14 cellular contexts compared by ENCODE assay signal in the genomic region with DNA sequence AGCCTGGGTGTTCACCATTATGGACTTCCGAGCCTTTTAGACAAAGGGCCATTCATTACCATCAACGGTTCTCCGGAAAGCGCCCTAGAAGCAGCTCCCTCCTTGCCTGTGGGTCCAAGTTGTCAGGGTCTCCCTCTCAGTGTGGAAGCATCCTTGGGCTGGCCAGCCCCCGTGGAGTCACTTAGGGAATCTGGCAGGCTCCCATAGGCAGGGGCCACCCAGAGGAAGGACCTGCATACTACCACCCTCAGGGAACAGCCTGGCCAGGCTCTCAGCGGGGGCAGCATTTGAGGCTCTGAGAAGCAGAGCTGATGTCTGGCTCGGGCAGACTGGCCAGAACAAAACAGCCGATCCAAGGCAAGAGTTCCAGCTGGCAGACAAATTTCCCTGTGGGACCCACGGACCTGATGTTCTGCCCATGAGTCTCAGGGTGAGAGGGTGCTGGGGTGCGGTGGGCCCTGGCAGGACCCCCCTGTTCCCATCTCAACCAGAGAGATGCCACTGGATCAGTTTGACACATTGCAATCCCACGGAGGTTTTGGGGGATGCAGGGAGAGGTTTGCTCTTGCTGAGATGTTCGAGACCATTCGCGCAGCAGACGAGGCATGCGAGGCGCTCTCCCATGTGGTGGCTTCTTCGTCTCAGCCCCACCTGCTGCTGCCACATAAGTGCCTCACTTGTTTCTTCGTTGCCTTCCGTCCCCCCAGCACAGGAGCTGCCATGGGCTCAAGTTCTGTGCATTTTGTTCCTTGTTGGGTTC. TPM values are rescaled to one million over a fixed set of nuclear protein-coding genes. Genes with fewer than 3 reads are reported as not detected.
A peak's percentile ranks its signal among the peaks of the same experiment; 100 is the strongest.
DNase-seq lines count a peak whose midpoint lies in the region; ATAC-seq and TF ChIP-seq lines count a peak whose summit lies in the region.
"Had no signal": no experiment of that assay in that cellular context is flagged by ENCODE, and none has a peak within 500 bp of the region (broad histone marks: within the 10 kb centered on the region; RNA-seq: fewer than 3 reads in every experiment).

No MANE protein-coding gene starts in this region.

- H3K4me3 ChIP-seq in GM23338 (no peak overlapping the region), sigmoid colon (no peak overlapping the region), upper lobe of right lung (no peak overlapping the region)
- H3K4me3 ChIP-seq in naive thymus-derived CD4-positive, alpha-beta T cell (ENCODE audit: low read length) = no peak overlapping the region
- H3K4me3 ChIP-seq: BLaER1, MG63, SJSA1 had no signal

- H3K27me3 ChIP-seq in GM23338 (ENCODE audit: insufficient read depth) (no peaks in the 10 kb centered on the region), sigmoid colon (no peaks in the 10 kb centered on the region), upper lobe of right lung (no peaks in the 10 kb centered on the region)
- H3K27me3 ChIP-seq in naive thymus-derived CD4-positive, alpha-beta T cell (ENCODE audit: control insufficient read depth in 2 of 2, insufficient read depth in 2 of 2, low read length in 2 of 2) = no peaks in the 10 kb centered on the region
- H3K27me3 ChIP-seq: BLaER1, MG63, SJSA1 had no signal

- H3K4me3 Mint-ChIP-seq in GM23338 = no peak overlapping the region
- H3K4me3 Mint-ChIP-seq in naive thymus-derived CD4-positive, alpha-beta T cell = no peak overlapping the region

- H3K4me1 ChIP-seq in GM23338 (ENCODE audit: insufficient read depth) (no peaks in the 10 kb centered on the region), sigmoid colon (peaks cover 0 to 14% (median 10%) of the 10 kb centered on the region in 4 donors), upper lobe of right lung (no peaks in the 10 kb centered on the region)
- H3K4me1 ChIP-seq in naive thymus-derived CD4-positive, alpha-beta T cell (ENCODE audit: control insufficient read depth in 2 of 2, insufficient read depth in 2 of 2, low read length in 2 of 2) = no peaks in the 10 kb centered on the region
- H3K4me1 ChIP-seq: BLaER1 had no signal

- no peak for DNase-seq in GM23338 (ENCODE audit: low spot score)
- peak; percentile 5 for DNase-seq in SK-MEL-5 (ENCODE audit: low read depth, low spot score)
- peak; percentile 85 for DNase-seq in mesenteric fat pad (ENCODE audit: low spot score)
- peak; percentile 55 for DNase-seq in sigmoid colon
- DNase-seq in upper lobe of right lung = no peak
- DNase-seq in naive thymus-derived CD4-positive, alpha-beta T cell = no peak
- DNase-seq: DMS153, MG63, NCI-H1105, NCI-H187, NCI-H446 treated with DMSO at 0.1 percent for 48 hours had no signal

- no peak for TF ChIP-seq POLR2A in sigmoid colon (IDR thresholded peaks at IDR 0.05)

- peaks cover 5% of the 10 kb centered on the region for H3K27me3 Mint-ChIP-seq in GM23338 (ENCODE audit: insufficient read depth, low read depth, poor library complexity)
- no peaks in the 10 kb centered on the region for H3K27me3 Mint-ChIP-seq in naive thymus-derived CD4-positive, alpha-beta T cell

- no peaks in the 10 kb centered on the region for H3K9me3 Mint-ChIP-seq in GM23338
- H3K9me3 Mint-ChIP-seq in naive thymus-derived CD4-positive, alpha-beta T cell = no peaks in the 10 kb centered on the region

- H3K9me2 ChIP-seq in GM23338 (ENCODE audit: insufficient read depth) = no peaks in the 10 kb centered on the region

- H2AFZ ChIP-seq in GM23338 = no peak overlapping the region

- no peak for TF ChIP-seq CTCF in GM23338 (conservative IDR thresholded peaks at IDR 0.05; ENCODE audit: low read depth in 2 of 2)
- TF ChIP-seq CTCF in sigmoid colon (IDR thresholded peaks at IDR 0.05) = no peak
- no peak for TF ChIP-seq CTCF in upper lobe of right lung (IDR thresholded peaks at IDR 0.05)

- H3K4me2 ChIP-seq in GM23338 = no peak overlapping the region
- H3K4me2 ChIP-seq: BLaER1 had no signal

- WGBS in sigmoid colon, 2 donors = 78 to 81% methylated on average over 20 of the region's 20 CpGs

- H3K9me3 ChIP-seq in sigmoid colon (no peaks in the 10 kb centered on the region), upper lobe of right lung (no peaks in the 10 kb centered on the region)
- no peaks in the 10 kb centered on the region for H3K9me3 ChIP-seq in naive thymus-derived CD4-positive, alpha-beta T cell (ENCODE audit: control insufficient read depth in 2 of 3, low read length in 3 of 3)
- H3K9me3 ChIP-seq: BLaER1, MG63, SJSA1 had no signal

- CTCF ChIA-PET in naive thymus-derived CD4-positive, alpha-beta T cell (lab: Charles Lee) = interaction anchor here (0.5 kb wide), 1 partner anchor 173 kb away, joined by 5 read pairs; no protein-coding TSS in a partner anchor

- POLR2A ChIA-PET in naive thymus-derived CD4-positive, alpha-beta T cell (lab: Charles Lee) = no interaction called here

- no peaks in the 10 kb centered on the region for H3K36me3 Mint-ChIP-seq in GM23338 (ENCODE audit: low read depth)
- no peaks in the 10 kb centered on the region for H3K36me3 Mint-ChIP-seq in naive thymus-derived CD4-positive, alpha-beta T cell

- in situ Hi-C loops in SK-MEL-5 (cut with HindIII; ENCODE audit: low pct_unique_long_range_greater_than_20kb, low sequenced_read_pairs) = no loop called here

- no peaks in the 10 kb centered on the region; the same call in 2 of the 3 replicates for H3K4me1 Mint-ChIP-seq in GM23338
- H3K4me1 Mint-ChIP-seq in naive thymus-derived CD4-positive, alpha-beta T cell = peaks cover 0 to under 1% (median 0%) of the 10 kb centered on the region in 7 donors

- ATAC-seq in GM23338 = peak; percentile 50
- ATAC-seq in upper lobe of right lung = no peak
- no peak for ATAC-seq in HG02870 (IDR thresholded peaks at IDR 0.05; ENCODE audit: unreplicated experiment)
- ATAC-seq in naive thymus-derived CD4-positive, alpha-beta T cell = no peak

- no peaks in the 10 kb centered on the region for H4K20me1 ChIP-seq in GM23338 (replicated peaks; ENCODE audit: insufficient read depth)
- H4K20me1 ChIP-seq: BLaER1 had no signal

- H3K36me3 ChIP-seq in GM23338 (ENCODE audit: insufficient read depth) (no peaks in the 10 kb centered on the region), sigmoid colon (no peaks in the 10 kb centered on the region), upper lobe of right lung (no peaks in the 10 kb centered on the region)
- H3K36me3 ChIP-seq in naive thymus-derived CD4-positive, alpha-beta T cell (ENCODE audit: control insufficient read depth in 2 of 3, insufficient read depth in 3 of 3, low read length in 3 of 3) = no peaks in the 10 kb centered on the region
- H3K36me3 ChIP-seq: BLaER1, MG63, SJSA1 had no signal

- H3F3A ChIP-seq in GM23338 (replicated peaks; ENCODE audit: low read depth) = no peaks in the 10 kb centered on the region

- H3K27ac Mint-ChIP-seq in GM23338 = no peak overlapping the region
- H3K27ac Mint-ChIP-seq in naive thymus-derived CD4-positive, alpha-beta T cell = no peak overlapping the region

- intact Hi-C loops in sigmoid colon (cut with DNase I) (no loop called here), upper lobe of right lung (cut with DNase I) (no loop called here)
- intact Hi-C loops in naive thymus-derived CD4-positive, alpha-beta T cell (cut with micrococcal nuclease) = no loop called here

- TF ChIP-seq EP300 in sigmoid colon (IDR thresholded peaks at IDR 0.05) = no peak

- H3K27ac ChIP-seq in GM23338 (ENCODE audit: low read depth) (no peak overlapping the region), sigmoid colon (no peak overlapping the region), upper lobe of right lung (no peak overlapping the region)
- no peak overlapping the region for H3K27ac ChIP-seq in naive thymus-derived CD4-positive, alpha-beta T cell (ENCODE audit: low read depth, low read length)
- H3K27ac ChIP-seq: BLaER1, SJSA1 had no signal

- no peaks in the 10 kb centered on the region for H3K79me2 ChIP-seq in GM23338 (replicated peaks; ENCODE audit: insufficient read depth)

TF ChIP-seq in GM23338, 12 proteins besides CTCF, POLR2A, EP300 and RAD21 (continues in another document):
- TF ChIP-seq, protein P1, sequence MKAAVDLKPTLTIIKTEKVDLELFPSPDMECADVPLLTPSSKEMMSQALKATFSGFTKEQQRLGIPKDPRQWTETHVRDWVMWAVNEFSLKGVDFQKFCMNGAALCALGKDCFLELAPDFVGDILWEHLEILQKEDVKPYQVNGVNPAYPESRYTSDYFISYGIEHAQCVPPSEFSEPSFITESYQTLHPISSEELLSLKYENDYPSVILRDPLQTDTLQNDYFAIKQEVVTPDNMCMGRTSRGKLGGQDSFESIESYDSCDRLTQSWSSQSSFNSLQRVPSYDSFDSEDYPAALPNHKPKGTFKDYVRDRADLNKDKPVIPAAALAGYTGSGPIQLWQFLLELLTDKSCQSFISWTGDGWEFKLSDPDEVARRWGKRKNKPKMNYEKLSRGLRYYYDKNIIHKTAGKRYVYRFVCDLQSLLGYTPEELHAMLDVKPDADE (IDR thresholded peaks at IDR 0.05) = no peak
- TF ChIP-seq CREB1 (CRISPR knock-in tag; IDR thresholded peaks at IDR 0.05; ENCODE audit: low read depth) (no peak), POLR2AphosphoS5 (IDR thresholded peaks at IDR 0.05; ENCODE audit: low read depth) (no peak), JUNB (IDR thresholded peaks at IDR 0.05; ENCODE audit: unreplicated experiment) (no peak), EZH2 (IDR thresholded peaks at IDR 0.05; ENCODE audit: low read depth, unreplicated experiment) (no peak), NANOG (IDR thresholded peaks at IDR 0.05; ENCODE audit: borderline replicate concordance) (no peak), STAT1 (IDR thresholded peaks at IDR 0.05; ENCODE audit: unreplicated experiment) (no peak), ZNF114 (CRISPR knock-in tag; IDR thresholded peaks at IDR 0.05) (no peak), EZH2phosphoT487 (IDR thresholded peaks at IDR 0.05; ENCODE audit: unreplicated experiment) (no peak), ZNF331 (CRISPR knock-in tag; IDR thresholded peaks at IDR 0.05; ENCODE audit: low read depth) (no peak)

RNA-seq across cellular contexts. Expression of a gene that starts 56.9 kb away (rescaled TPM):
- total RNA-seq in GM23338 (2014; rRNA removed; shearing (Covaris generic)) = 3.0 and 3.1 TPM in 2 replicates
- polyA plus RNA-seq in GM23338 (2016; fragmentation: Nextera tagmentation; extraction: Ambion mirVana) (0.57 and 1.0 TPM in 2 replicates), sigmoid colon (10 to 100 TPM in 1 of 3 donors, 1 to 10 TPM in 2; 1.6 to 11.4 (median 9.8) TPM)
- total RNA-seq in SK-MEL-5 (2014; rRNA removed; shearing (Covaris generic)) = not detected in 2 replicates
- not detected in 2 replicates for polyA plus RNA-seq in SK-MEL-5 (2015; cell fraction: cytosol; rRNA removed)
- polyA plus RNA-seq in SK-MEL-5 (2015; cell fraction: nucleus; rRNA removed) = not detected in 2 replicates
- total RNA-seq in mesenteric fat pad (74.1 TPM), sigmoid colon (10 to 100 TPM; 17.0 to 39.1 (median 21.6) TPM), upper lobe of right lung (9.1 TPM)
- total RNA-seq in naive thymus-derived CD4-positive, alpha-beta T cell = 1 to 10 TPM; 2.8 to 6.2 (median 4.9) TPM
- 1 to 10 TPM; 4.0 to 4.1 TPM for polyA plus RNA-seq in naive thymus-derived CD4-positive, alpha-beta T cell

Comparison
In these comparisons a context has a peak if more than half of its experiments do, and no peak if none do; other contexts are left out.
1. DNase-seq: peak in SK-MEL-5 (single experiment), mesenteric fat pad (single experiment) and sigmoid colon (single experiment); none in GM23338 (single experiment), upper lobe of right lung (single experiment) and naive thymus-derived CD4-positive, alpha-beta T cell (0 of 9).